ENCODE assay signal across 1 cellular context in the genomic region with DNA sequence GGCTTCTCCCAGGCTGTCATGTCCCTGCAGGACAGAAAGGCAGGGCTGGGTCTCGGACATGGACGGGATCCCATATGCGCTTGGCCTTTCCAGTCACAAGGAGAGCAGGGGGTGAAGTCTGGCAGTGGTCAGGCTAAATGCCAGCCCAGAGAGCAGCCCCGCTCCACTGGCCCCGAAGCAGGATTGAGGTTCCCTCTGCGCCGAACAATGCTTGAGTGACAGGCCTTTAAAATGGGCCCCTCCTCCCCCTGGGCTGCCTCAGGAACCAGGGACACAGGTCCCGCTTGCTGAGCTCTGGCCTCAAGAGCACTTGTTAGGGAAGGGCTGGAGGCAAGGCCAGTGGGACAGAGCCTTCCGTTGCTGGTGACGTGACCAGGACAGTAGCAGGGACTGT.
TF ChIP-seq lines count a peak whose summit lies in the region.

No MANE protein-coding gene starts in this region.

TF ChIP-seq in neural cell, 6 proteins besides CTCF, POLR2A, EP300 and RAD21 (continued from another document):
- TF ChIP-seq, protein P1, sequence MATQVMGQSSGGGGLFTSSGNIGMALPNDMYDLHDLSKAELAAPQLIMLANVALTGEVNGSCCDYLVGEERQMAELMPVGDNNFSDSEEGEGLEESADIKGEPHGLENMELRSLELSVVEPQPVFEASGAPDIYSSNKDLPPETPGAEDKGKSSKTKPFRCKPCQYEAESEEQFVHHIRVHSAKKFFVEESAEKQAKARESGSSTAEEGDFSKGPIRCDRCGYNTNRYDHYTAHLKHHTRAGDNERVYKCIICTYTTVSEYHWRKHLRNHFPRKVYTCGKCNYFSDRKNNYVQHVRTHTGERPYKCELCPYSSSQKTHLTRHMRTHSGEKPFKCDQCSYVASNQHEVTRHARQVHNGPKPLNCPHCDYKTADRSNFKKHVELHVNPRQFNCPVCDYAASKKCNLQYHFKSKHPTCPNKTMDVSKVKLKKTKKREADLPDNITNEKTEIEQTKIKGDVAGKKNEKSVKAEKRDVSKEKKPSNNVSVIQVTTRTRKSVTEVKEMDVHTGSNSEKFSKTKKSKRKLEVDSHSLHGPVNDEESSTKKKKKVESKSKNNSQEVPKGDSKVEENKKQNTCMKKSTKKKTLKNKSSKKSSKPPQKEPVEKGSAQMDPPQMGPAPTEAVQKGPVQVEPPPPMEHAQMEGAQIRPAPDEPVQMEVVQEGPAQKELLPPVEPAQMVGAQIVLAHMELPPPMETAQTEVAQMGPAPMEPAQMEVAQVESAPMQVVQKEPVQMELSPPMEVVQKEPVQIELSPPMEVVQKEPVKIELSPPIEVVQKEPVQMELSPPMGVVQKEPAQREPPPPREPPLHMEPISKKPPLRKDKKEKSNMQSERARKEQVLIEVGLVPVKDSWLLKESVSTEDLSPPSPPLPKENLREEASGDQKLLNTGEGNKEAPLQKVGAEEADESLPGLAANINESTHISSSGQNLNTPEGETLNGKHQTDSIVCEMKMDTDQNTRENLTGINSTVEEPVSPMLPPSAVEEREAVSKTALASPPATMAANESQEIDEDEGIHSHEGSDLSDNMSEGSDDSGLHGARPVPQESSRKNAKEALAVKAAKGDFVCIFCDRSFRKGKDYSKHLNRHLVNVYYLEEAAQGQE (IDR thresholded peaks at IDR 0.05; ENCODE audit: borderline replicate concordance) = no peak
- no peak for TF ChIP-seq EZH2 (IDR thresholded peaks at IDR 0.05; ENCODE audit: borderline replicate concordance, insufficient read depth, low read length, poor library complexity, severe bottlenecking)
